In genomic region chr12:53180270-53180930, GRCh38 we compare ENCODE assay signal across 1 cellular context.
TF ChIP-seq lines count a peak whose summit lies in the region.

A gene with protein sequence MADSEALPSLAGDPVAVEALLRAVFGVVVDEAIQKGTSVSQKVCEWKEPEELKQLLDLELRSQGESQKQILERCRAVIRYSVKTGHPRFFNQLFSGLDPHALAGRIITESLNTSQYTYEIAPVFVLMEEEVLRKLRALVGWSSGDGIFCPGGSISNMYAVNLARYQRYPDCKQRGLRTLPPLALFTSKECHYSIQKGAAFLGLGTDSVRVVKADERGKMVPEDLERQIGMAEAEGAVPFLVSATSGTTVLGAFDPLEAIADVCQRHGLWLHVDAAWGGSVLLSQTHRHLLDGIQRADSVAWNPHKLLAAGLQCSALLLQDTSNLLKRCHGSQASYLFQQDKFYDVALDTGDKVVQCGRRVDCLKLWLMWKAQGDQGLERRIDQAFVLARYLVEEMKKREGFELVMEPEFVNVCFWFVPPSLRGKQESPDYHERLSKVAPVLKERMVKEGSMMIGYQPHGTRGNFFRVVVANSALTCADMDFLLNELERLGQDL (minus strand): TSS chr12:53180925. CDS start chr12:53173470, 7,455 bp downstream.
Gene ZNF740, plus strand, starts transcription at chr12:53180722. Its CDS starts 1,262 bp downstream, at chr12:53181984.

TF ChIP-seq in HepG2, 621 proteins besides CTCF, POLR2A, EP300 and RAD21 (continued from another document and continues in another):
- TF ChIP-seq, protein P1, sequence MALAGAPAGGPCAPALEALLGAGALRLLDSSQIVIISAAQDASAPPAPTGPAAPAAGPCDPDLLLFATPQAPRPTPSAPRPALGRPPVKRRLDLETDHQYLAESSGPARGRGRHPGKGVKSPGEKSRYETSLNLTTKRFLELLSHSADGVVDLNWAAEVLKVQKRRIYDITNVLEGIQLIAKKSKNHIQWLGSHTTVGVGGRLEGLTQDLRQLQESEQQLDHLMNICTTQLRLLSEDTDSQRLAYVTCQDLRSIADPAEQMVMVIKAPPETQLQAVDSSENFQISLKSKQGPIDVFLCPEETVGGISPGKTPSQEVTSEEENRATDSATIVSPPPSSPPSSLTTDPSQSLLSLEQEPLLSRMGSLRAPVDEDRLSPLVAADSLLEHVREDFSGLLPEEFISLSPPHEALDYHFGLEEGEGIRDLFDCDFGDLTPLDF (CRISPR knock-in tag; IDR thresholded peaks at IDR 0.05): no peak
- TF ChIP-seq ZNF879 (CRISPR knock-in tag; IDR thresholded peaks at IDR 0.05) (0 out of 2 replicates have a peak, but pooled peaks have one; percentile 60), ZNF333 (CRISPR knock-in tag; IDR thresholded peaks at IDR 0.05; ENCODE audit: borderline replicate concordance) (no peak), NR2C2 (CRISPR knock-in tag; IDR thresholded peaks at IDR 0.05; ENCODE audit: borderline replicate concordance) (peak; percentile 99), SMYD3 (CRISPR knock-in tag; IDR thresholded peaks at IDR 0.05) (peak; percentile 82), KDM2A (CRISPR knock-in tag; IDR thresholded peaks at IDR 0.05; ENCODE audit: borderline replicate concordance, low read depth) (peak; percentile 84), PLRG1 (conservative IDR thresholded peaks at IDR 0.05) (no peak), ZFX (CRISPR knock-in tag; IDR thresholded peaks at IDR 0.05; ENCODE audit: low read depth) (peak; percentile 80), ZBTB34 (CRISPR knock-in tag; IDR thresholded peaks at IDR 0.05) (0 out of 2 replicates have a peak, but pooled peaks have one; percentile 40), ZNF260 (CRISPR knock-in tag; IDR thresholded peaks at IDR 0.05; ENCODE audit: borderline replicate concordance, low read depth) (no peak), PHF20 (CRISPR knock-in tag; IDR thresholded peaks at IDR 0.05) (peak; percentile 84), SRY (CRISPR knock-in tag; IDR thresholded peaks at IDR 0.05) (no peak; the same call in 1 of the 2 replicates), NCOA5 (CRISPR knock-in tag; IDR thresholded peaks at IDR 0.05) (no peak), ZNF224 (CRISPR knock-in tag; IDR thresholded peaks at IDR 0.05) (no peak), IKZF5 (CRISPR knock-in tag; IDR thresholded peaks at IDR 0.05) (peak; percentile 52), KAT7 (CRISPR knock-in tag; IDR thresholded peaks at IDR 0.05; ENCODE audit: borderline replicate concordance) (no peak), ZNF780A (CRISPR knock-in tag; IDR thresholded peaks at IDR 0.05) (no peak), HDAC1 (CRISPR knock-in tag; IDR thresholded peaks at IDR 0.05) (no peak; the same call in none of the 2 replicates), KLF11 (CRISPR knock-in tag; IDR thresholded peaks at IDR 0.05) (no peak), NPAS2 (CRISPR knock-in tag; IDR thresholded peaks at IDR 0.05; ENCODE audit: borderline replicate concordance) (no peak), PHF5A (CRISPR knock-in tag; IDR thresholded peaks at IDR 0.05; ENCODE audit: low read depth, unreplicated experiment) (no peak), TFE3 (CRISPR knock-in tag; IDR thresholded peaks at IDR 0.05) (peak; percentile 36; the same call in 1 of the 2 replicates), ZNF678 (CRISPR knock-in tag; IDR thresholded peaks at IDR 0.05) (no peak), SP1 (IDR thresholded peaks at IDR 0.05) (no peak), SP1 (CRISPR knock-in tag; IDR thresholded peaks at IDR 0.05) (peak; percentile 71; the same call in 1 of the 2 replicates), ZNF331 (CRISPR knock-in tag; IDR thresholded peaks at IDR 0.05) (peak; percentile 76), ZKSCAN1 (IDR thresholded peaks at IDR 0.05; ENCODE audit: low read length) (no peak), ISL2 (CRISPR knock-in tag; IDR thresholded peaks at IDR 0.05) (no peak), MEIS1 (CRISPR knock-in tag; IDR thresholded peaks at IDR 0.05; ENCODE audit: borderline replicate concordance) (no peak), ZBTB38 (CRISPR knock-in tag; IDR thresholded peaks at IDR 0.05) (0 out of 2 replicates have a peak, but pooled peaks have one; percentile 23), GTF2F1 (IDR thresholded peaks at IDR 0.05; ENCODE audit: low read length) (no peak), ZNF383 (CRISPR knock-in tag; IDR thresholded peaks at IDR 0.05; ENCODE audit: borderline replicate concordance) (peak; percentile 94; the same call in 1 of the 2 replicates), AGO2 (optimal IDR thresholded peaks at IDR 0.05; ENCODE audit: low read depth, low read length) (no peak), BRCA1 (CRISPR knock-in tag; IDR thresholded peaks at IDR 0.05) (no peak; the same call in 1 of the 2 replicates), ZNF572 (CRISPR knock-in tag; IDR thresholded peaks at IDR 0.05) (no peak), MTA1 (CRISPR knock-in tag; IDR thresholded peaks at IDR 0.05; ENCODE audit: borderline replicate concordance) (no peak)
- TF ChIP-seq, protein P2, sequence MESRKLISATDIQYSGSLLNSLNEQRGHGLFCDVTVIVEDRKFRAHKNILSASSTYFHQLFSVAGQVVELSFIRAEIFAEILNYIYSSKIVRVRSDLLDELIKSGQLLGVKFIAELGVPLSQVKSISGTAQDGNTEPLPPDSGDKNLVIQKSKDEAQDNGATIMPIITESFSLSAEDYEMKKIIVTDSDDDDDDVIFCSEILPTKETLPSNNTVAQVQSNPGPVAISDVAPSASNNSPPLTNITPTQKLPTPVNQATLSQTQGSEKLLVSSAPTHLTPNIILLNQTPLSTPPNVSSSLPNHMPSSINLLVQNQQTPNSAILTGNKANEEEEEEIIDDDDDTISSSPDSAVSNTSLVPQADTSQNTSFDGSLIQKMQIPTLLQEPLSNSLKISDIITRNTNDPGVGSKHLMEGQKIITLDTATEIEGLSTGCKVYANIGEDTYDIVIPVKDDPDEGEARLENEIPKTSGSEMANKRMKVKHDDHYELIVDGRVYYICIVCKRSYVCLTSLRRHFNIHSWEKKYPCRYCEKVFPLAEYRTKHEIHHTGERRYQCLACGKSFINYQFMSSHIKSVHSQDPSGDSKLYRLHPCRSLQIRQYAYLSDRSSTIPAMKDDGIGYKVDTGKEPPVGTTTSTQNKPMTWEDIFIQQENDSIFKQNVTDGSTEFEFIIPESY (CRISPR knock-in tag; IDR thresholded peaks at IDR 0.05): 0 out of 2 replicates have a peak, but pooled peaks have one; percentile 7
- TF ChIP-seq, protein P3, sequence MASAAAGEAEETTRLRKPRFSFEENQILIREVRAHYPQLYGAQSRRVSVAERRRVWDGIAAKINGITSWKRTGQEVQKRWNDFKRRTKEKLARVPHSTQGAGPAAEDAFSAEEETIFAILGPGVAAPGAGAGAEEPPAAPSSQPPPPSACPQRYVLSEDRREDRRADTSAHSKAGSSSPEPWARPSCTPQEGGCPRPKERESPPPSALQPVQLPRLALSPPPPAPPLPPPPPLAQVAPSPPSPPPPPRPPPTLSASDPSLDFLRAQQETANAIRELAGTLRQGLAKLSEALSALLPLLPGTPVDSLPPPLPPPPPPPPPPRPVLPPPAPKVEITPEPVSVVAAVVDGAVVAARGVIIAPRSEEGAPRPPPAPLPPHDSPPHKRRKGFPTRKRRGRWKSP (CRISPR knock-in tag; IDR thresholded peaks at IDR 0.05): peak; percentile 21; the same call in 1 of the 2 replicates
- TF ChIP-seq, protein P4, sequence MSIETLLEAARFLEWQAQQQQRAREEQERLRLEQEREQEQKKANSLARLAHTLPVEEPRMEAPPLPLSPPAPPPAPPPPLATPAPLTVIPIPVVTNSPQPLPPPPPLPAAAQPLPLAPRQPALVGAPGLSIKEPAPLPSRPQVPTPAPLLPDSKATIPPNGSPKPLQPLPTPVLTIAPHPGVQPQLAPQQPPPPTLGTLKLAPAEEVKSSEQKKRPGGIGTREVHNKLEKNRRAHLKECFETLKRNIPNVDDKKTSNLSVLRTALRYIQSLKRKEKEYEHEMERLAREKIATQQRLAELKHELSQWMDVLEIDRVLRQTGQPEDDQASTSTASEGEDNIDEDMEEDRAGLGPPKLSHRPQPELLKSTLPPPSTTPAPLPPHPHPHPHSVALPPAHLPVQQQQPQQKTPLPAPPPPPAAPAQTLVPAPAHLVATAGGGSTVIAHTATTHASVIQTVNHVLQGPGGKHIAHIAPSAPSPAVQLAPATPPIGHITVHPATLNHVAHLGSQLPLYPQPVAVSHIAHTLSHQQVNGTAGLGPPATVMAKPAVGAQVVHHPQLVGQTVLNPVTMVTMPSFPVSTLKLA (IDR thresholded peaks at IDR 0.05): peak; percentile 39
- TF ChIP-seq, protein P5, sequence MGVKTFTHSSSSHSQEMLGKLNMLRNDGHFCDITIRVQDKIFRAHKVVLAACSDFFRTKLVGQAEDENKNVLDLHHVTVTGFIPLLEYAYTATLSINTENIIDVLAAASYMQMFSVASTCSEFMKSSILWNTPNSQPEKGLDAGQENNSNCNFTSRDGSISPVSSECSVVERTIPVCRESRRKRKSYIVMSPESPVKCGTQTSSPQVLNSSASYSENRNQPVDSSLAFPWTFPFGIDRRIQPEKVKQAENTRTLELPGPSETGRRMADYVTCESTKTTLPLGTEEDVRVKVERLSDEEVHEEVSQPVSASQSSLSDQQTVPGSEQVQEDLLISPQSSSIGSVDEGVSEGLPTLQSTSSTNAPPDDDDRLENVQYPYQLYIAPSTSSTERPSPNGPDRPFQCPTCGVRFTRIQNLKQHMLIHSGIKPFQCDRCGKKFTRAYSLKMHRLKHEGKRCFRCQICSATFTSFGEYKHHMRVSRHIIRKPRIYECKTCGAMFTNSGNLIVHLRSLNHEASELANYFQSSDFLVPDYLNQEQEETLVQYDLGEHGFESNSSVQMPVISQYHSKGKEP (CRISPR knock-in tag; IDR thresholded peaks at IDR 0.05): 0 out of 2 replicates have a peak, but pooled peaks have one; percentile 67
- TF ChIP-seq, protein P6, sequence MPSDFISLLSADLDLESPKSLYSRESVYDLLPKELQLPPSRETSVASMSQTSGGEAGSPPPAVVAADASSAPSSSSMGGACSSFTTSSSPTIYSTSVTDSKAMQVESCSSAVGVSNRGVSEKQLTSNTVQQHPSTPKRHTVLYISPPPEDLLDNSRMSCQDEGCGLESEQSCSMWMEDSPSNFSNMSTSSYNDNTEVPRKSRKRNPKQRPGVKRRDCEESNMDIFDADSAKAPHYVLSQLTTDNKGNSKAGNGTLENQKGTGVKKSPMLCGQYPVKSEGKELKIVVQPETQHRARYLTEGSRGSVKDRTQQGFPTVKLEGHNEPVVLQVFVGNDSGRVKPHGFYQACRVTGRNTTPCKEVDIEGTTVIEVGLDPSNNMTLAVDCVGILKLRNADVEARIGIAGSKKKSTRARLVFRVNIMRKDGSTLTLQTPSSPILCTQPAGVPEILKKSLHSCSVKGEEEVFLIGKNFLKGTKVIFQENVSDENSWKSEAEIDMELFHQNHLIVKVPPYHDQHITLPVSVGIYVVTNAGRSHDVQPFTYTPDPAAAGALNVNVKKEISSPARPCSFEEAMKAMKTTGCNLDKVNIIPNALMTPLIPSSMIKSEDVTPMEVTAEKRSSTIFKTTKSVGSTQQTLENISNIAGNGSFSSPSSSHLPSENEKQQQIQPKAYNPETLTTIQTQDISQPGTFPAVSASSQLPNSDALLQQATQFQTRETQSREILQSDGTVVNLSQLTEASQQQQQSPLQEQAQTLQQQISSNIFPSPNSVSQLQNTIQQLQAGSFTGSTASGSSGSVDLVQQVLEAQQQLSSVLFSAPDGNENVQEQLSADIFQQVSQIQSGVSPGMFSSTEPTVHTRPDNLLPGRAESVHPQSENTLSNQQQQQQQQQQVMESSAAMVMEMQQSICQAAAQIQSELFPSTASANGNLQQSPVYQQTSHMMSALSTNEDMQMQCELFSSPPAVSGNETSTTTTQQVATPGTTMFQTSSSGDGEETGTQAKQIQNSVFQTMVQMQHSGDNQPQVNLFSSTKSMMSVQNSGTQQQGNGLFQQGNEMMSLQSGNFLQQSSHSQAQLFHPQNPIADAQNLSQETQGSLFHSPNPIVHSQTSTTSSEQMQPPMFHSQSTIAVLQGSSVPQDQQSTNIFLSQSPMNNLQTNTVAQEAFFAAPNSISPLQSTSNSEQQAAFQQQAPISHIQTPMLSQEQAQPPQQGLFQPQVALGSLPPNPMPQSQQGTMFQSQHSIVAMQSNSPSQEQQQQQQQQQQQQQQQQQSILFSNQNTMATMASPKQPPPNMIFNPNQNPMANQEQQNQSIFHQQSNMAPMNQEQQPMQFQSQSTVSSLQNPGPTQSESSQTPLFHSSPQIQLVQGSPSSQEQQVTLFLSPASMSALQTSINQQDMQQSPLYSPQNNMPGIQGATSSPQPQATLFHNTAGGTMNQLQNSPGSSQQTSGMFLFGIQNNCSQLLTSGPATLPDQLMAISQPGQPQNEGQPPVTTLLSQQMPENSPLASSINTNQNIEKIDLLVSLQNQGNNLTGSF (CRISPR knock-in tag; IDR thresholded peaks at IDR 0.05): no peak; the same call in 1 of the 2 replicates
- TF ChIP-seq, protein P7, sequence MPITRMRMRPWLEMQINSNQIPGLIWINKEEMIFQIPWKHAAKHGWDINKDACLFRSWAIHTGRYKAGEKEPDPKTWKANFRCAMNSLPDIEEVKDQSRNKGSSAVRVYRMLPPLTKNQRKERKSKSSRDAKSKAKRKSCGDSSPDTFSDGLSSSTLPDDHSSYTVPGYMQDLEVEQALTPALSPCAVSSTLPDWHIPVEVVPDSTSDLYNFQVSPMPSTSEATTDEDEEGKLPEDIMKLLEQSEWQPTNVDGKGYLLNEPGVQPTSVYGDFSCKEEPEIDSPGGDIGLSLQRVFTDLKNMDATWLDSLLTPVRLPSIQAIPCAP (CRISPR knock-in tag; IDR thresholded peaks at IDR 0.05; ENCODE audit: low read depth): no peak
